14 cellular contexts compared by ENCODE assay signal in the genomic region with DNA sequence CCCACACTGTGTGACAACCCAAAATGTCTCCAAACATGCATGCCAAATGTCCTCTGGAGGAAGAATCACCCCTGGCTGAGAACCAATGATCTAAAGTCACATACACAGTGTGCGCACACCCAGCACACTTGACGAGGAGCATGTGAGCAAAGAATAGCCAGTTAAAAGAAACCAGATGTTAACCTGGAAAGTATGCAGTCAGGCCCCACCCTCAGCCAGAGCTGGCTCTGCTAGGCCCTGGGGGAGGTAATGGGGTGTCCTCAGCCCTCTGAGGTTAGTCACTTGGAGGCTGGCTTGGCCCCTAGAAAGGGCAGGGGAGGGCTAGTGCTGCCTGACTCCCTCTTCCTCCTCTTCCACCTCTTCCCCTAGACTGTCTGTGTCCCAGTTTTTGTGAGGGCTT. TPM values are rescaled to one million over a fixed set of nuclear protein-coding genes. Genes with fewer than 3 reads are reported as not detected.
DNase-seq lines count a peak whose midpoint lies in the region; ATAC-seq and TF ChIP-seq lines count a peak whose summit lies in the region.
"Had no signal": no experiment of that assay in that cellular context is flagged by ENCODE, and none has a peak within 500 bp of the region (broad histone marks: within the 10 kb centered on the region; RNA-seq: fewer than 3 reads in every experiment).

No MANE protein-coding gene starts in this region.

- H3K27me3 Mint-ChIP-seq in HFFc6 (ENCODE audit: insufficient read depth) (peaks cover 17% of the 10 kb centered on the region), mesothelial cell of epicardium (ENCODE audit: low read depth) (peaks cover 3% of the 10 kb centered on the region)

- H3K36me3 Mint-ChIP-seq in HFFc6 (ENCODE audit: low read depth) (no peaks in the 10 kb centered on the region), mesothelial cell of epicardium (no peaks in the 10 kb centered on the region)
- H3K36me3 Mint-ChIP-seq: activated naive CD4-positive, alpha-beta T cell treated with anti-CD3 and anti-CD28 coated beads, Interleukin-2, amount 10 ng/mL, durations not matched to agents 7 days and 5 days had no signal

- no peaks in the 10 kb centered on the region for H3K36me3 ChIP-seq in esophagus squamous epithelium

- no peak overlapping the region for H3K4me3 Mint-ChIP-seq in HFFc6
- H3K4me3 Mint-ChIP-seq in mesothelial cell of epicardium, result no peak overlapping the region
- H3K4me3 Mint-ChIP-seq: activated naive CD4-positive, alpha-beta T cell treated with anti-CD3 and anti-CD28 coated beads, Interleukin-2, amount 10 ng/mL, durations not matched to agents 7 days and 5 days; endodermal cell had no signal

- H3K4me3 ChIP-seq in esophagus squamous epithelium, result no peak overlapping the region

- H3K27ac Mint-ChIP-seq in HFFc6 (peak overlapping the region; percentile 68), mesothelial cell of epicardium (peak overlapping the region; percentile 61)
- H3K27ac Mint-ChIP-seq: activated naive CD4-positive, alpha-beta T cell treated with anti-CD3 and anti-CD28 coated beads, Interleukin-2, amount 10 ng/mL, durations not matched to agents 7 days and 5 days; endodermal cell had no signal

- no peak for ATAC-seq in GM18868 (IDR thresholded peaks at IDR 0.05; ENCODE audit: unreplicated experiment)
- ATAC-seq: stimulated activated naive CD8-positive, alpha-beta T cell treated with anti-CD3 and anti-CD28 coated beads, Interleukin-15, Interleukin-2, amounts not matched to agents 100 U/mL and 50 U/mL, for 24 hours had no signal

- H3K4me1 Mint-ChIP-seq in HFFc6 (ENCODE audit: low read depth), result peaks cover 11% of the 10 kb centered on the region
- peaks cover 4% of the 10 kb centered on the region for H3K4me1 Mint-ChIP-seq in mesothelial cell of epicardium
- H3K4me1 Mint-ChIP-seq: activated naive CD4-positive, alpha-beta T cell treated with anti-CD3 and anti-CD28 coated beads, Interleukin-2, amount 10 ng/mL, durations not matched to agents 7 days and 5 days had no signal

- H3K27me3 ChIP-seq in esophagus squamous epithelium, result peaks cover 0 to 3% (median 0%) of the 10 kb centered on the region in 4 donors

- H3K4me1 ChIP-seq in esophagus squamous epithelium, result peaks cover 13 to 64% (median 13%) of the 10 kb centered on the region in 3 donors

- DNase-seq in HFFc6 (peak; percentile 61), esophagus squamous epithelium (lab: John Stamatoyannopoulos, UW) (no peak), mesothelial cell of epicardium (ENCODE audit: low spot score in 2 of 2, unreplicated experiment in 2 of 2) (no peak), pons (ENCODE audit: low spot score) (no peak), NCI-H2227 treated with DMSO at 0.1 percent for 48 hours (lab: John Stamatoyannopoulos, UW) (no peak)
- DNase-seq: activated naive CD4-positive, alpha-beta T cell treated with anti-CD3 and anti-CD28 coated beads, Interleukin-2, amount 10 ng/mL, durations not matched to agents 7 days and 5 days; central memory CD4-positive, alpha-beta T cell; endodermal cell; MV-4-11; nucleus accumbens; stimulated activated naive CD8-positive, alpha-beta T cell treated with anti-CD3 and anti-CD28 coated beads, Interleukin-15, Interleukin-2, amounts not matched to agents 100 U/mL and 50 U/mL, for 24 hours had no signal

- TF ChIP-seq POLR2A in esophagus squamous epithelium (IDR thresholded peaks at IDR 0.05), result no peak

- no CpG with 5 or more reads among the region's 2 CpGs for WGBS in esophagus squamous epithelium, 2 donors

- H3K9me3 ChIP-seq in esophagus squamous epithelium, result no peaks in the 10 kb centered on the region

- no peaks in the 10 kb centered on the region for H3K9me3 Mint-ChIP-seq in HFFc6
- no peaks in the 10 kb centered on the region for H3K9me3 Mint-ChIP-seq in mesothelial cell of epicardium
- H3K9me3 Mint-ChIP-seq: activated naive CD4-positive, alpha-beta T cell treated with anti-CD3 and anti-CD28 coated beads, Interleukin-2, amount 10 ng/mL, durations not matched to agents 7 days and 5 days; endodermal cell had no signal

- no peak for TF ChIP-seq CTCF in HFFc6 (IDR thresholded peaks at IDR 0.05)
- no peak for TF ChIP-seq CTCF in esophagus squamous epithelium (IDR thresholded peaks at IDR 0.05)
- no peak for TF ChIP-seq CTCF in mesothelial cell of epicardium (IDR thresholded peaks at IDR 0.05; ENCODE audit: unreplicated experiment)

- peak overlapping the region; percentile 32 to 79 (median 58) for H3K27ac ChIP-seq in esophagus squamous epithelium
- H3K27ac ChIP-seq: C4-2B had no signal

- intact Hi-C loops in esophagus squamous epithelium (cut with DNase I), result no loop called here

RNA-seq across cellular contexts. Expression of gene GUCA1A, which starts 15.2 kb away (rescaled TPM):
- not detected for total RNA-seq in HFFc6 (2021; fragmentation: NEBNext Ultra II Directional; extraction: Animal tissue kit (Norgen Biotek cat#: 25700))
- total RNA-seq in esophagus squamous epithelium (not detected), mesothelial cell of epicardium (0.91 to 1.3 TPM (median 0.92 TPM) in 3 replicates)
- total RNA-seq: SK-MEL-5 had no signal

RNA-seq across cellular contexts. Expression of gene C6orf132, which starts 15.6 kb away (rescaled TPM):
- total RNA-seq in HFFc6 (2021; fragmentation: NEBNext Ultra II Directional; extraction: Animal tissue kit (Norgen Biotek cat#: 25700)), result 1 to 10 TPM; 4.7 to 6.6 (median 5.1) TPM
- total RNA-seq in esophagus squamous epithelium (100 to 1,000 TPM in 3 of 4 donors, 10 to 100 TPM in 1; 87.8 to 254 (median 142) TPM), mesothelial cell of epicardium (22.4 to 23.9 TPM (median 22.5 TPM) in 3 replicates)
- total RNA-seq: SK-MEL-5 had no signal

RNA-seq across cellular contexts. Expression of gene GUCA1B, which starts 36.7 kb away (rescaled TPM):
- under 1 TPM in 4 of 6 experiments, not detected in 2; 0.17 to 0.31 (median 0.24) TPM for total RNA-seq in HFFc6 (2021; fragmentation: NEBNext Ultra II Directional; extraction: Animal tissue kit (Norgen Biotek cat#: 25700))
- total RNA-seq in esophagus squamous epithelium (1 to 10 TPM in 1 of 4 donors, under 1 TPM in 3; 0.22 to 2.8 (median 0.61) TPM), mesothelial cell of epicardium (2.2 to 2.7 TPM (median 2.6 TPM) in 3 replicates)

RNA-seq across cellular contexts. Expression of gene MRPS10, which starts 59.6 kb away (rescaled TPM):
- total RNA-seq in HFFc6 (2021; fragmentation: NEBNext Ultra II Directional; extraction: Animal tissue kit (Norgen Biotek cat#: 25700)), result 10 to 100 TPM; 40.9 to 49.3 (median 43.8) TPM
- total RNA-seq in esophagus squamous epithelium, result 10 to 100 TPM; 40.3 to 70.3 (median 46.2) TPM
- 23.2 to 24.4 TPM (median 23.9 TPM) in 3 replicates for total RNA-seq in mesothelial cell of epicardium
